ENCODE assay signal across 1 cellular context in the genomic region with DNA sequence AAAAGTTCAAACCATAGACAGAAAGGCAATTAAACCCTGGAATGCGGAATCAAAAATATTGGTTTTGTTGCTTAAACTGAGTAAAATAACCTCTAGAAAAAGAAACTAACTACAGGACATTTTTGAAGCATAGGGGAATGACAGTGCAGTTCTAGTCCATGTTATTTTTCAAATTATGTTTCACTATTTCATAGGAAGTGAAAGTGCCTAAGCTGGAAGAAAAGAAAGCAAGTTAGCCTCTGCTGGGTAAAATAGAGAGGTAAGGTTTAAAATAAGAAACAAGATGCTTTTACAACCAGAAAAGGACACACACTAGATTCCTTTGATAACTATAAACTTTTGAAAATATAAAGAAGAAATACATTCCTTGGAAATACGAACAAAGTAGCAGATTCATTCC.
TF ChIP-seq lines count a peak whose summit lies in the region.

No MANE protein-coding gene starts in this region.

TF ChIP-seq in SK-N-SH, 30 proteins besides CTCF, POLR2A, EP300 and RAD21 (continued from another document):
- TF ChIP-seq, protein P1, sequence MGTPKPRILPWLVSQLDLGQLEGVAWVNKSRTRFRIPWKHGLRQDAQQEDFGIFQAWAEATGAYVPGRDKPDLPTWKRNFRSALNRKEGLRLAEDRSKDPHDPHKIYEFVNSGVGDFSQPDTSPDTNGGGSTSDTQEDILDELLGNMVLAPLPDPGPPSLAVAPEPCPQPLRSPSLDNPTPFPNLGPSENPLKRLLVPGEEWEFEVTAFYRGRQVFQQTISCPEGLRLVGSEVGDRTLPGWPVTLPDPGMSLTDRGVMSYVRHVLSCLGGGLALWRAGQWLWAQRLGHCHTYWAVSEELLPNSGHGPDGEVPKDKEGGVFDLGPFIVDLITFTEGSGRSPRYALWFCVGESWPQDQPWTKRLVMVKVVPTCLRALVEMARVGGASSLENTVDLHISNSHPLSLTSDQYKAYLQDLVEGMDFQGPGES (IDR thresholded peaks at IDR 0.05; ENCODE audit: low read depth, low read length) = no peak
- TF ChIP-seq RCOR1 (IDR thresholded peaks at IDR 0.05; ENCODE audit: low read length) (no peak), YY1 (IDR thresholded peaks at IDR 0.05; ENCODE audit: low read depth) (no peak), NFIC (IDR thresholded peaks at IDR 0.05; ENCODE audit: borderline replicate concordance) (no peak), TEAD4 (IDR thresholded peaks at IDR 0.05; ENCODE audit: borderline replicate concordance, insufficient read depth) (no peak)
- TF ChIP-seq, protein P2, sequence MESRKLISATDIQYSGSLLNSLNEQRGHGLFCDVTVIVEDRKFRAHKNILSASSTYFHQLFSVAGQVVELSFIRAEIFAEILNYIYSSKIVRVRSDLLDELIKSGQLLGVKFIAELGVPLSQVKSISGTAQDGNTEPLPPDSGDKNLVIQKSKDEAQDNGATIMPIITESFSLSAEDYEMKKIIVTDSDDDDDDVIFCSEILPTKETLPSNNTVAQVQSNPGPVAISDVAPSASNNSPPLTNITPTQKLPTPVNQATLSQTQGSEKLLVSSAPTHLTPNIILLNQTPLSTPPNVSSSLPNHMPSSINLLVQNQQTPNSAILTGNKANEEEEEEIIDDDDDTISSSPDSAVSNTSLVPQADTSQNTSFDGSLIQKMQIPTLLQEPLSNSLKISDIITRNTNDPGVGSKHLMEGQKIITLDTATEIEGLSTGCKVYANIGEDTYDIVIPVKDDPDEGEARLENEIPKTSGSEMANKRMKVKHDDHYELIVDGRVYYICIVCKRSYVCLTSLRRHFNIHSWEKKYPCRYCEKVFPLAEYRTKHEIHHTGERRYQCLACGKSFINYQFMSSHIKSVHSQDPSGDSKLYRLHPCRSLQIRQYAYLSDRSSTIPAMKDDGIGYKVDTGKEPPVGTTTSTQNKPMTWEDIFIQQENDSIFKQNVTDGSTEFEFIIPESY (IDR thresholded peaks at IDR 0.05; ENCODE audit: borderline replicate concordance, low read depth) = no peak
